ENCODE assay signal across 11 cellular contexts in the genomic region with DNA sequence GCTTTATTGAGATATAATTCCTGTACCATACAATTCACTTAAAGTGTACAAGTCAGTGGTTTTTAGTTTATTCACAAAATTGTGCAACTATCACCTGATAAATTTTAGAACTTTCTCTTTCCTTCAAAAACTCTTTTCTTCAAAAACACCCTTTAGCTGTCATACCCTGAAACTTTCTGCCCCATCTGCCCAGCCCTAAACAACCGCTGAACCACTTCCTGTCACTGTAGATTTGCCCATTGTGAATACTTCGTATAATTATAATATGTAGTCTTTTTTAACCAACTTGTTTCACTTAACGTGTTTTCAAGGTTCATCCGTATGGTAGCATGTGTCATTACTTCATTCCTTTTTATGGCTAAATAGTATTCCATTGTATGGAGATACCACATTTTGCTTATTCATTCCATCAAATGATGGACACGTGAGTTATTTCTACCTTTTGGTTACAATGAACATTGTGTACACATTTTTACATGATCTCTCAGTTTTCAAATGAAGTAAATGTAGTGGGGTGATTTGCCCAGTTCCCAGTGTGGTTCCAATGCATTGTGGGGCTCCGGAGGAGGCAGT. TPM values are rescaled to one million over a fixed set of nuclear protein-coding genes. Genes with fewer than 3 reads are reported as not detected.
DNase-seq lines count a peak whose midpoint lies in the region; ATAC-seq and TF ChIP-seq lines count a peak whose summit lies in the region.
"Had no signal": no experiment of that assay in that cellular context is flagged by ENCODE, and none has a peak within 500 bp of the region (broad histone marks: within the 10 kb centered on the region; RNA-seq: fewer than 3 reads in every experiment).

No MANE protein-coding gene starts in this region.

- H3K14ac ChIP-seq in mesenchymal stem cell (ENCODE audit: low read length in 2 of 2): no peak overlapping the region

- peaks cover 26% of the 10 kb centered on the region for H3K79me1 ChIP-seq in mesenchymal stem cell (replicated peaks; ENCODE audit: low read length, poor library complexity, severe bottlenecking)

- no peak overlapping the region for H2BK15ac ChIP-seq in mesenchymal stem cell (ENCODE audit: low read depth, poor library complexity, severe bottlenecking)

- H4K8ac ChIP-seq in mesenchymal stem cell (ENCODE audit: low read length): no peak overlapping the region

- peak; percentile 41 for DNase-seq in activated naive CD4-positive, alpha-beta T cell treated with Interleukin-2 at 50 U/mL for 16 hours
- no peak for DNase-seq in activated naive CD4-positive, alpha-beta T cell treated with anti-CD3 and anti-CD28 coated beads, Interleukin-2, amount 50 U/mL, for 16 hours
- no peak for DNase-seq in WTC11 (ENCODE audit: low spot score)
- peak; percentile 57 for DNase-seq in activated naive CD8-positive, alpha-beta T cell treated with anti-CD3 and anti-CD28 coated beads for 36 hours
- no peak for DNase-seq in mesenchymal stem cell
- DNase-seq in NCI-H2171 (lab: John Stamatoyannopoulos, UW): no peak
- no peak for DNase-seq in NCI-H2029 (lab: John Stamatoyannopoulos, UW)

- H2BK120ac ChIP-seq in mesenchymal stem cell (ENCODE audit: low read depth, low read length): no peak overlapping the region

- CTCF ChIA-PET in WTC11 (lab: Charles Lee): interaction anchor here (0.8 to 2.9 kb wide), 34 partner anchors 10 to 534 kb away, joined by 3 to 29 read pairs (median 4); partner anchors contain the start of gene WNT4

- peaks cover 8% of the 10 kb centered on the region for H3K4me1 ChIP-seq in mesenchymal stem cell (ENCODE audit: control insufficient read depth, insufficient read depth, low read depth, low read length)

- H2AFZ ChIP-seq in mesenchymal stem cell (ENCODE audit: low read depth, low read length): no peak overlapping the region
- H2AFZ ChIP-seq: GM23248 had no signal

- TF ChIP-seq CTCF in WTC11 (IDR thresholded peaks at IDR 0.05): no peak

- H2AK5ac ChIP-seq in mesenchymal stem cell (ENCODE audit: low read length, severe bottlenecking): no peak overlapping the region

- peaks cover 4% of the 10 kb centered on the region; the same call in 1 of the 2 replicates for H3K36me3 Mint-ChIP-seq in WTC11
- peaks cover 58% of the 10 kb centered on the region for H3K36me3 Mint-ChIP-seq in activated naive CD8-positive, alpha-beta T cell treated with anti-CD3 and anti-CD28 coated beads for 36 hours
- H3K36me3 Mint-ChIP-seq in stimulated activated memory B cell treated with anti-CD40 and anti-IgM and Interleukin-4, amounts not matched to agents 10 μg/mL and 1 μg/mL and 100 μg/mL, for 72 hours: peaks cover 61% of the 10 kb centered on the region

- peak overlapping the region; percentile 75; the same call in 1 of the 2 replicates for H3K27ac Mint-ChIP-seq in WTC11
- peak overlapping the region; percentile 87 for H3K27ac Mint-ChIP-seq in activated naive CD8-positive, alpha-beta T cell treated with anti-CD3 and anti-CD28 coated beads for 36 hours
- peak overlapping the region; percentile 62 for H3K27ac Mint-ChIP-seq in stimulated activated memory B cell treated with anti-CD40 and anti-IgM and Interleukin-4, amounts not matched to agents 10 μg/mL and 1 μg/mL and 100 μg/mL, for 72 hours

- H2BK5ac ChIP-seq in mesenchymal stem cell (ENCODE audit: low read depth, low read length, poor library complexity, severe bottlenecking): no peak overlapping the region

- H3K18ac ChIP-seq in mesenchymal stem cell (ENCODE audit: low read depth in 1 of 2, low read length in 2 of 2): no peak overlapping the region

- POLR2A ChIA-PET in WTC11 (lab: Charles Lee): no interaction called here

- H3K4me3 ChIP-seq in mesenchymal stem cell (ENCODE audit: insufficient read depth in 1 of 2, low read depth in 1 of 2, low read length in 2 of 2): no peak overlapping the region
- H3K4me3 ChIP-seq: GM23248, vagina had no signal

- H4K91ac ChIP-seq in mesenchymal stem cell (ENCODE audit: low read length): no peak overlapping the region

- no peaks in the 10 kb centered on the region for H3K9me3 Mint-ChIP-seq in WTC11
- H3K9me3 Mint-ChIP-seq in activated naive CD8-positive, alpha-beta T cell treated with anti-CD3 and anti-CD28 coated beads for 36 hours: peaks cover 13% of the 10 kb centered on the region
- no peaks in the 10 kb centered on the region for H3K9me3 Mint-ChIP-seq in stimulated activated memory B cell treated with anti-CD40 and anti-IgM and Interleukin-4, amounts not matched to agents 10 μg/mL and 1 μg/mL and 100 μg/mL, for 72 hours

- H3K4me3 Mint-ChIP-seq in WTC11: no peak overlapping the region
- peak overlapping the region; percentile 1 for H3K4me3 Mint-ChIP-seq in activated naive CD8-positive, alpha-beta T cell treated with anti-CD3 and anti-CD28 coated beads for 36 hours
- H3K4me3 Mint-ChIP-seq in stimulated activated memory B cell treated with anti-CD40 and anti-IgM and Interleukin-4, amounts not matched to agents 10 μg/mL and 1 μg/mL and 100 μg/mL, for 72 hours: no peak overlapping the region

- peak overlapping the region in 1 of 2 experiments; percentile 42 for H2BK12ac ChIP-seq in mesenchymal stem cell (ENCODE audit: low read length in 2 of 2)

- H3K27me3 Mint-ChIP-seq in WTC11 (ENCODE audit: low read depth): no peaks in the 10 kb centered on the region
- H3K27me3 Mint-ChIP-seq in activated naive CD8-positive, alpha-beta T cell treated with anti-CD3 and anti-CD28 coated beads for 36 hours: no peaks in the 10 kb centered on the region
- no peaks in the 10 kb centered on the region for H3K27me3 Mint-ChIP-seq in stimulated activated memory B cell treated with anti-CD40 and anti-IgM and Interleukin-4, amounts not matched to agents 10 μg/mL and 1 μg/mL and 100 μg/mL, for 72 hours

- H3K4ac ChIP-seq in mesenchymal stem cell (ENCODE audit: low read depth in 1 of 2, low read length in 2 of 2): no peak overlapping the region

- H3K27me3 ChIP-seq in mesenchymal stem cell (ENCODE audit: control insufficient read depth in 1 of 2, insufficient read depth in 1 of 2, low read length in 2 of 2): no peaks in the 10 kb centered on the region
- H3K27me3 ChIP-seq: vagina had no signal

- no peak overlapping the region for H3K23ac ChIP-seq in mesenchymal stem cell (ENCODE audit: low read length in 2 of 2)

- 59% methylated on average over 2 of the region's 6 CpGs for WGBS in mesenchymal stem cell

- H3K4me1 Mint-ChIP-seq in WTC11: peaks cover 11% of the 10 kb centered on the region; the same call in 1 of the 2 replicates
- H3K4me1 Mint-ChIP-seq in activated naive CD8-positive, alpha-beta T cell treated with anti-CD3 and anti-CD28 coated beads for 36 hours: peaks cover 62% of the 10 kb centered on the region
- peaks cover 54% of the 10 kb centered on the region for H3K4me1 Mint-ChIP-seq in stimulated activated memory B cell treated with anti-CD40 and anti-IgM and Interleukin-4, amounts not matched to agents 10 μg/mL and 1 μg/mL and 100 μg/mL, for 72 hours

- peaks cover 22 to 74% of the 10 kb centered on the region in 2 experiments for H3K36me3 ChIP-seq in mesenchymal stem cell (ENCODE audit: control insufficient read depth in 1 of 2, insufficient read depth in 2 of 2, low read depth in 1 of 2, low read length in 2 of 2)

- H3K4me2 ChIP-seq in mesenchymal stem cell (ENCODE audit: low read length, poor library complexity, severe bottlenecking): no peak overlapping the region

- no peak overlapping the region for H3K27ac ChIP-seq in mesenchymal stem cell (ENCODE audit: low read length, poor library complexity, severe bottlenecking)
- H3K27ac ChIP-seq: GM23248, vagina had no signal

- no peaks in the 10 kb centered on the region for H3K9me3 ChIP-seq in mesenchymal stem cell (ENCODE audit: control insufficient read depth, low read length)
- H3K9me3 ChIP-seq: vagina had no signal

- no peak for ATAC-seq in WTC11
- ATAC-seq in stimulated activated memory B cell treated with anti-CD40 and anti-IgM and Interleukin-4, amounts not matched to agents 10 μg/mL and 1 μg/mL and 100 μg/mL, for 72 hours: peak; percentile 47

- H3K9ac ChIP-seq in mesenchymal stem cell (ENCODE audit: low read length): no peak overlapping the region
- H3K9ac ChIP-seq: GM23248 had no signal

TF ChIP-seq in WTC11, 78 proteins besides CTCF, POLR2A, EP300 and RAD21 (continues in another document):
- TF ChIP-seq E2F5 (CRISPR knock-in tag; IDR thresholded peaks at IDR 0.05): no peak
- TF ChIP-seq ZMAT4 (CRISPR knock-in tag; IDR thresholded peaks at IDR 0.05): no peak
- TF ChIP-seq JUN (CRISPR knock-in tag; IDR thresholded peaks at IDR 0.05): no peak

RNA-seq across cellular contexts. Expression of gene WNT4, which starts 37.9 kb away (rescaled TPM):
- total RNA-seq in WTC11 (2021): 0.69 to 0.85 TPM (median 0.70 TPM) in 3 replicates
- not detected for total RNA-seq in activated naive CD8-positive, alpha-beta T cell treated with anti-CD3 and anti-CD28 coated beads for 36 hours
- 2.9 TPM for polyA plus RNA-seq in mesenchymal stem cell (2013, experiment 1 of 2)
- 3.2 TPM for polyA plus RNA-seq in mesenchymal stem cell (2013, experiment 2 of 2)
- polyA plus RNA-seq: AG04450 had no signal

RNA-seq across cellular contexts. Expression of gene CDC42, which starts 52.4 kb away (rescaled TPM):
- 169 to 182 TPM (median 171 TPM) in 3 replicates for total RNA-seq in WTC11 (2021)
- total RNA-seq in activated naive CD8-positive, alpha-beta T cell treated with anti-CD3 and anti-CD28 coated beads for 36 hours: 100 to 1,000 TPM; 301 to 302 TPM
- 316 TPM for polyA plus RNA-seq in mesenchymal stem cell (2013, experiment 1 of 2)
- polyA plus RNA-seq in mesenchymal stem cell (2013, experiment 2 of 2): 326 TPM

Comparison
In these comparisons a context has a peak if more than half of its experiments do, and no peak if none do; other contexts are left out.
1. DNase-seq: peak in activated naive CD4-positive, alpha-beta T cell treated with Interleukin-2 at 50 U/mL for 16 hours (single experiment) and activated naive CD8-positive, alpha-beta T cell treated with anti-CD3 and anti-CD28 coated beads for 36 hours (single experiment); none in activated naive CD4-positive, alpha-beta T cell treated with anti-CD3 and anti-CD28 coated beads, Interleukin-2, amount 50 U/mL, for 16 hours (single experiment), WTC11 (single experiment), mesenchymal stem cell (single experiment), NCI-H2171 (single experiment) and NCI-H2029 (single experiment).
2. Peak in every context shown above with its lines, with median percentiles within 50 percentile points of each other: H3K27ac Mint-ChIP-seq.